Comparison of ENCODE assay signal across 23 cellular contexts in genomic region chr13:19085876-19086275, GRCh38.
DNase-seq lines count a peak whose midpoint lies in the region; ATAC-seq, FAIRE-seq and TF ChIP-seq lines count a peak whose summit lies in the region.
"Had no signal": no experiment of that assay in that cellular context is flagged by ENCODE, and none has a peak within 500 bp of the region (broad histone marks: within the 10 kb centered on the region; RNA-seq: fewer than 3 reads in every experiment).

No MANE protein-coding gene starts in this region.

- H3K4ac ChIP-seq in H1 (replicated peaks; ENCODE audit: insufficient read length, low read depth, low read length), result no peak overlapping the region

- H2AFZ ChIP-seq in H1 (ENCODE audit: low read length), result no peak overlapping the region

- H2BK15ac ChIP-seq in H1 (ENCODE audit: low read length), result no peak overlapping the region

- H4K5ac ChIP-seq in H1 (ENCODE audit: insufficient read length, low read depth, low read length), result no peak overlapping the region

- H3K79me1 ChIP-seq in H1 (ENCODE audit: low read depth, low read length), result no peaks in the 10 kb centered on the region

- 92% methylated on average over 9 of the region's 12 CpGs; no CpG with 5 or more reads in 1 of the 2 experiments for WGBS in H1 (ENCODE audit: extremely low coverage in 1 of 2, insufficient coverage in 1 of 2, insufficient read length in 1 of 2, insufficient replicate concordance in 2 of 2, low coverage in 1 of 2, low lambda C conversion rate in 2 of 2, missing lambda C conversion rate in 1 of 2), 2 experiments
- WGBS in lung, 2 donors, result 93% methylated on average over 12 of the region's 12 CpGs

- TF ChIP-seq POLR2A in H1 (IDR thresholded peaks at IDR 0.05; ENCODE audit: control extremely low read depth in 1 of 2, low read depth in 2 of 2, low read length in 2 of 2), result no peak

- H3K4me3 ChIP-seq in H1 (ENCODE audit: extremely low read depth in 1 of 4, insufficient read depth in 2 of 4, low read depth in 3 of 4, low read length in 4 of 4) (no peak overlapping the region), kidney (ENCODE audit: low read length in 2 of 2) (no peak overlapping the region), lung (no peak overlapping the region)
- H3K4me3 ChIP-seq: A549; BLaER1 treated with 17β-estradiol and CSF1 and Interleukin-3, amounts not matched to agents 10 nM and 100 nM had no signal

- H3K23me2 ChIP-seq in H1 (ENCODE audit: low read depth, low read length), result no peaks in the 10 kb centered on the region

- H3K9ac ChIP-seq in H1 (replicated peaks in 1 of 4; ENCODE audit: extremely low read depth in 1 of 4, low read depth in 3 of 4, low read length in 3 of 4) (no peak overlapping the region), kidney (ENCODE audit: low read length in 2 of 2) (no peak overlapping the region)
- H3K9ac ChIP-seq: BLaER1 treated with 17β-estradiol and CSF1 and Interleukin-3, amounts not matched to agents 10 nM and 100 nM had no signal

- H2BK20ac ChIP-seq in H1 (ENCODE audit: low read length), result no peak overlapping the region

- no peak overlapping the region for H3K4me2 ChIP-seq in H1 (ENCODE audit: insufficient read depth in 1 of 2, low read depth in 2 of 2, low read length in 2 of 2)
- H3K4me2 ChIP-seq: A549; BLaER1 treated with 17β-estradiol and CSF1 and Interleukin-3, amounts not matched to agents 10 nM and 100 nM had no signal

- TF ChIP-seq RAD21 in H1 (IDR thresholded peaks at IDR 0.05 in 1 of 2, conservative IDR thresholded peaks at IDR 0.05 in 1 of 2; ENCODE audit: low read depth in 2 of 2, low read length in 2 of 2), result no peak

- no peaks in the 10 kb centered on the region for H4K20me1 ChIP-seq in H1 (replicated peaks in 1 of 2; ENCODE audit: control insufficient read depth in 1 of 2, insufficient read depth in 2 of 2, low read length in 2 of 2)
- H4K20me1 ChIP-seq: BLaER1 treated with 17β-estradiol and CSF1 and Interleukin-3, amounts not matched to agents 10 nM and 100 nM had no signal

- H3K27me3 Mint-ChIP-seq in naive thymus-derived CD8-positive, alpha-beta T cell, result peaks cover 0 to 16% (median 6%) of the 10 kb centered on the region in 5 donors
- H3K27me3 Mint-ChIP-seq: B cell had no signal

- intact Hi-C loops in kidney (cut with DNase I), result no loop called here

- H3K27me3 ChIP-seq in H1 (replicated peaks in 1 of 4; ENCODE audit: control insufficient read depth in 3 of 4, extremely low read depth in 1 of 4, insufficient read depth in 3 of 4, low read length in 3 of 4) (peaks cover 0 to 1% (median 0%) of the 10 kb centered on the region in 4 experiments; a peak in 1 of 7 replicates), lung (ENCODE audit: control insufficient read depth, insufficient read depth) (no peaks in the 10 kb centered on the region)
- H3K27me3 ChIP-seq: BLaER1 treated with 17β-estradiol and CSF1 and Interleukin-3, amounts not matched to agents 10 nM and 100 nM had no signal

- POLR2A ChIA-PET in H1 (lab: Charles Lee; ENCODE audit: partially characterized antibody), result no interaction called here
- POLR2A ChIA-PET in naive thymus-derived CD8-positive, alpha-beta T cell (lab: Charles Lee), result no interaction called here

- no peak overlapping the region for H3K56ac ChIP-seq in H1 (replicated peaks; ENCODE audit: insufficient read length, low read depth, low read length)

- no peak overlapping the region for H3K23ac ChIP-seq in H1 (ENCODE audit: insufficient read length)

- ATAC-seq in lung (ENCODE audit: insufficient read depth, low FRiP score), result no peak
- ATAC-seq in GM21447 (IDR thresholded peaks at IDR 0.05; ENCODE audit: unreplicated experiment), result no peak
- no peak for ATAC-seq in naive thymus-derived CD8-positive, alpha-beta T cell
- ATAC-seq: A549; CD8-positive, alpha-beta T cell had no signal

- no peak for FAIRE-seq in H1 (lab: Jason Lieb, UNC)
- no peak for FAIRE-seq in kidney (lab: Jason Lieb, UNC)
- FAIRE-seq: A549, D721Med, G401.6, GM12891, GM19239 had no signal

- no peak overlapping the region for H3K14ac ChIP-seq in H1 (ENCODE audit: insufficient read length)

- no peak overlapping the region for H2BK12ac ChIP-seq in H1 (ENCODE audit: low read depth, low read length)

- H3K18ac ChIP-seq in H1 (ENCODE audit: extremely low read depth, low read length), result no peak overlapping the region

- H3K9me3 ChIP-seq in H1 (ENCODE audit: insufficient read depth in 2 of 2, low read depth in 1 of 2, low read length in 1 of 2), result peaks cover 78 to 88% of the 10 kb centered on the region in 2 experiments
- no peaks in the 10 kb centered on the region for H3K9me3 ChIP-seq in kidney (ENCODE audit: control insufficient read depth in 1 of 2, low read length in 2 of 2)
- H3K9me3 ChIP-seq in lung (ENCODE audit: control insufficient read depth in 2 of 2, insufficient read depth in 1 of 2, low read length in 1 of 2), result peaks cover 0 to 9% of the 10 kb centered on the region in 2 donors
- H3K9me3 ChIP-seq: A549; BLaER1 treated with 17β-estradiol and CSF1 and Interleukin-3, amounts not matched to agents 10 nM and 100 nM; Caco-2 had no signal

- H3K79me2 ChIP-seq in H1 (ENCODE audit: control insufficient read depth in 1 of 2, insufficient read depth in 2 of 2, low read length in 2 of 2), result no peaks in the 10 kb centered on the region

- H3K27ac ChIP-seq in H1 (ENCODE audit: low read depth, low read length) (no peak overlapping the region), kidney (ENCODE audit: low read depth in 2 of 2, low read length in 2 of 2) (no peak overlapping the region), lung (ENCODE audit: low read depth in 1 of 2, low read length in 1 of 2) (no peak overlapping the region)
- H3K27ac ChIP-seq: 22Rv1; A549; BLaER1 treated with 17β-estradiol and CSF1 and Interleukin-3, amounts not matched to agents 10 nM and 100 nM; C4-2B had no signal

- H2BK120ac ChIP-seq in H1 (replicated peaks; ENCODE audit: low read depth, low read length), result no peak overlapping the region

- H3K36me3 ChIP-seq in H1 (ENCODE audit: control insufficient read depth in 2 of 4, insufficient read depth in 4 of 4, low read length in 3 of 4) (no peaks in the 10 kb centered on the region), kidney (ENCODE audit: control insufficient read depth in 1 of 2, insufficient read depth in 2 of 2, low read length in 2 of 2) (no peaks in the 10 kb centered on the region), lung (ENCODE audit: control insufficient read depth in 2 of 2, insufficient read depth in 2 of 2, low read length in 2 of 2) (no peaks in the 10 kb centered on the region)
- H3K36me3 ChIP-seq: BLaER1 treated with 17β-estradiol and CSF1 and Interleukin-3, amounts not matched to agents 10 nM and 100 nM had no signal

- H3K4me3 Mint-ChIP-seq in naive thymus-derived CD8-positive, alpha-beta T cell, result no peak overlapping the region
- H3K4me3 Mint-ChIP-seq: B cell; CD4-positive, alpha-beta T cell; CD8-positive, alpha-beta T cell had no signal

- peaks cover 0 to 13% (median 2%) of the 10 kb centered on the region in 9 donors for H3K9me3 Mint-ChIP-seq in naive thymus-derived CD8-positive, alpha-beta T cell

- CTCF ChIA-PET in H1 (lab: Charles Lee; ENCODE audit: partially characterized antibody), result no interaction called here

- H4K8ac ChIP-seq in H1 (ENCODE audit: extremely low read depth, insufficient read depth, low read length), result peak overlapping the region; percentile 2; the same call in 1 of the 2 replicates

- no peaks in the 10 kb centered on the region for H3K4me1 ChIP-seq in H1 (replicated peaks in 1 of 4; ENCODE audit: control insufficient read depth in 3 of 4, insufficient read depth in 4 of 4, low read length in 3 of 4)
- H3K4me1 ChIP-seq in kidney (ENCODE audit: control insufficient read depth in 1 of 2, insufficient read depth in 1 of 2, low read depth in 1 of 2, low read length in 2 of 2), result no peaks in the 10 kb centered on the region
- H3K4me1 ChIP-seq in lung (ENCODE audit: control insufficient read depth in 2 of 2, insufficient read depth in 2 of 2, low read length in 2 of 2), result no peaks in the 10 kb centered on the region
- H3K4me1 ChIP-seq: A549; BLaER1 treated with 17β-estradiol and CSF1 and Interleukin-3, amounts not matched to agents 10 nM and 100 nM; Caco-2 had no signal

- no peak for TF ChIP-seq EP300 in H1 (IDR thresholded peaks at IDR 0.05; ENCODE audit: borderline replicate concordance in 1 of 2, low read depth in 2 of 2, low read length in 2 of 2)

- H2BK5ac ChIP-seq in H1 (ENCODE audit: low read depth, low read length), result no peak overlapping the region

- DNase-seq in H1 (ENCODE audit: low read depth in 1 of 2, low spot score in 2 of 2), result no peak
- DNase-seq in kidney, result peak; percentile 26
- peak; percentile 16 for DNase-seq in lung (ENCODE audit: low spot score)
- DNase-seq in ureter (ENCODE audit: low spot score), result peak; percentile 32
- no peak for DNase-seq in naive thymus-derived CD8-positive, alpha-beta T cell
- DNase-seq in NCI-H2171 treated with DMSO at 0.1 percent for 48 hours (lab: John Stamatoyannopoulos, UW), result no peak
- DNase-seq: AML-193; Caco-2; Calu3; CD4-positive, alpha-beta T cell; CD8-positive, alpha-beta T cell; DMS79 treated with DMSO at 0.1 percent for 48 hours; GF-D8 had no signal

- no peaks in the 10 kb centered on the region for H3K36me3 Mint-ChIP-seq in naive thymus-derived CD8-positive, alpha-beta T cell
- H3K36me3 Mint-ChIP-seq: CD8-positive, alpha-beta T cell had no signal

- TF ChIP-seq CTCF in H1 (IDR thresholded peaks at IDR 0.05; ENCODE audit: control extremely low read depth in 1 of 3, insufficient read depth in 1 of 3, low read depth in 1 of 3, low read length in 3 of 3) (no peak), kidney (IDR thresholded peaks at IDR 0.05; ENCODE audit: borderline replicate concordance, extremely low read depth, insufficient read depth) (no peak), lung (IDR thresholded peaks at IDR 0.05; ENCODE audit: control extremely low read depth, extremely low read depth) (no peak)

- H3K4me1 Mint-ChIP-seq in naive thymus-derived CD8-positive, alpha-beta T cell, result no peaks in the 10 kb centered on the region
- H3K4me1 Mint-ChIP-seq: B cell had no signal

- H4K91ac ChIP-seq in H1 (replicated peaks; ENCODE audit: insufficient read length, low read length), result no peak overlapping the region

- no peak overlapping the region for H2AK5ac ChIP-seq in H1 (ENCODE audit: low read depth, low read length)

- no peak overlapping the region for H3K27ac Mint-ChIP-seq in naive thymus-derived CD8-positive, alpha-beta T cell
- H3K27ac Mint-ChIP-seq: B cell; CD4-positive, alpha-beta T cell; CD8-positive, alpha-beta T cell had no signal

TF ChIP-seq in H1, 55 proteins besides CTCF, POLR2A, EP300 and RAD21 (continues in another document):
- TF ChIP-seq ZNF274 (IDR thresholded peaks at IDR 0.05; ENCODE audit: borderline replicate concordance, extremely low read depth, low read length) (no peak), BCL11A (IDR thresholded peaks at IDR 0.05; ENCODE audit: low read depth in 2 of 2, low read length in 2 of 2) (no peak), CEBPB (IDR thresholded peaks at IDR 0.05; ENCODE audit: low read depth, low read length) (no peak), SP4 (IDR thresholded peaks at IDR 0.05; ENCODE audit: low read length) (no peak), KDM1A (IDR thresholded peaks at IDR 0.05; ENCODE audit: borderline replicate concordance, low read length) (no peak), RFX5 (IDR thresholded peaks at IDR 0.05; ENCODE audit: borderline replicate concordance, low read depth, low read length) (no peak), POU5F1 (IDR thresholded peaks at IDR 0.05; ENCODE audit: low read depth, low read length) (no peak), SRF (IDR thresholded peaks at IDR 0.05; ENCODE audit: low read depth, low read length) (no peak)

Comparison
In these comparisons a context has a peak if more than half of its experiments do, and no peak if none do; other contexts are left out.
1. DNase-seq: peak in kidney (single experiment), lung (single experiment) and ureter (single experiment); none in H1 (0 of 2), naive thymus-derived CD8-positive, alpha-beta T cell (0 of 10) and NCI-H2171 treated with DMSO at 0.1 percent for 48 hours (single experiment).